In genomic region chr11:66085071-66085470, GRCh38 we compare ENCODE assay signal across 1 cellular context.
TF ChIP-seq lines count a peak whose summit lies in the region.

No MANE protein-coding gene starts in this region.

TF ChIP-seq in SK-N-SH, 30 proteins besides CTCF, POLR2A, EP300 and RAD21:
- TF ChIP-seq PBX3 (IDR thresholded peaks at IDR 0.05) (no peak), FOSL2 (IDR thresholded peaks at IDR 0.05; ENCODE audit: borderline replicate concordance, low read depth) (no peak)
